10 cellular contexts compared by ENCODE assay signal in genomic region chr10:119333146-119333792, GRCh38.
A peak's percentile ranks its signal among the peaks of the same experiment; 100 is the strongest.
DNase-seq lines count a peak whose midpoint lies in the region; ATAC-seq and TF ChIP-seq lines count a peak whose summit lies in the region.
"Had no signal": no experiment of that assay in that cellular context is flagged by ENCODE, and none has a peak within 500 bp of the region (broad histone marks: within the 10 kb centered on the region; RNA-seq: fewer than 3 reads in every experiment).

No MANE protein-coding gene starts in this region.

- no peak overlapping the region for H3K9ac ChIP-seq in endodermal cell (ENCODE audit: extremely low read depth, low read length, poor library complexity, severe bottlenecking)

- no peaks in the 10 kb centered on the region for H3K36me3 ChIP-seq in endodermal cell (ENCODE audit: control insufficient read depth, insufficient read depth, low read length)
- H3K36me3 ChIP-seq: Peyer's patch had no signal

- H3K36me3 Mint-ChIP-seq in activated CD4-positive, alpha-beta T cell treated with anti-CD3 and anti-CD28 coated beads, Interleukin-2, amount 10 ng/mL, durations not matched to agents 24 days and 14 days (ENCODE audit: low read depth), result peaks cover 32% of the 10 kb centered on the region
- H3K36me3 Mint-ChIP-seq in endodermal cell (ENCODE audit: low read depth) (no peaks in the 10 kb centered on the region), Calu3 (ENCODE audit: insufficient read depth, unreplicated experiment) (no peaks in the 10 kb centered on the region)

- H3K4me1 ChIP-seq in endodermal cell (ENCODE audit: control insufficient read depth, insufficient read depth, low read length), result no peaks in the 10 kb centered on the region
- H3K4me1 ChIP-seq: Peyer's patch had no signal

- no peaks in the 10 kb centered on the region for H3K27me3 Mint-ChIP-seq in activated CD4-positive, alpha-beta T cell treated with anti-CD3 and anti-CD28 coated beads, Interleukin-2, amount 10 ng/mL, durations not matched to agents 24 days and 14 days
- H3K27me3 Mint-ChIP-seq in endodermal cell (ENCODE audit: insufficient read depth) (no peaks in the 10 kb centered on the region), Calu3 (ENCODE audit: unreplicated experiment) (no peaks in the 10 kb centered on the region)

- no peak overlapping the region for H3K4me3 ChIP-seq in endodermal cell (ENCODE audit: low read length)
- H3K4me3 ChIP-seq: coronary artery, Peyer's patch had no signal

- BruUV-seq in Calu3 (replicated peaks; lab: Mats Ljungman, UMichigan), result no TSS peak

- peak overlapping the region; percentile 57 for H3K27ac Mint-ChIP-seq in activated CD4-positive, alpha-beta T cell treated with anti-CD3 and anti-CD28 coated beads, Interleukin-2, amount 10 ng/mL, durations not matched to agents 24 days and 14 days
- no peak overlapping the region for H3K27ac Mint-ChIP-seq in endodermal cell
- no peak overlapping the region for H3K27ac Mint-ChIP-seq in Calu3 (ENCODE audit: unreplicated experiment)

- CTCF ChIA-PET in Calu3 (lab: Charles Lee), result interaction anchor here (0.6 kb wide), 1 partner anchor 134 kb away, joined by 3 read pairs; no protein-coding TSS in a partner anchor

- DNase-seq in LHCN-M2 (ENCODE audit: low read depth), result peak; percentile 42
- DNase-seq in activated CD4-positive, alpha-beta T cell treated with anti-CD3 and anti-CD28 coated beads, Interleukin-2, amount 10 ng/mL, durations not matched to agents 24 days and 14 days, result peak; percentile 75
- peak; percentile 71 for DNase-seq in endodermal cell
- DNase-seq in stimulated activated CD4-positive, alpha-beta T cell treated with anti-CD3 and anti-CD28 coated beads, TNF-alpha, amount 100 ng/mL, for 24 hours (ENCODE audit: low read depth in 3 of 3), result peak; percentile 29 to 60 (median 34)
- no peak for DNase-seq in NCI-H1092 (lab: John Stamatoyannopoulos, UW)
- no peak for DNase-seq in Calu3

- ATAC-seq in GM19397 (IDR thresholded peaks at IDR 0.05; ENCODE audit: unreplicated experiment), result no peak
- no peak for ATAC-seq in HG03439 (IDR thresholded peaks at IDR 0.05; ENCODE audit: unreplicated experiment)

- no peak overlapping the region for H3K27ac ChIP-seq in endodermal cell (ENCODE audit: low read depth, low read length)
- H3K27ac ChIP-seq: coronary artery, Peyer's patch had no signal

- no peaks in the 10 kb centered on the region for H3K27me3 ChIP-seq in endodermal cell (ENCODE audit: control insufficient read depth, insufficient read depth, low read length, poor library complexity, severe bottlenecking)
- H3K27me3 ChIP-seq: Peyer's patch had no signal

- no peaks in the 10 kb centered on the region for H3K9me3 Mint-ChIP-seq in activated CD4-positive, alpha-beta T cell treated with anti-CD3 and anti-CD28 coated beads, Interleukin-2, amount 10 ng/mL, durations not matched to agents 24 days and 14 days
- H3K9me3 Mint-ChIP-seq in endodermal cell (no peaks in the 10 kb centered on the region), Calu3 (ENCODE audit: low read depth, unreplicated experiment) (no peaks in the 10 kb centered on the region)

- H3K4me3 Mint-ChIP-seq in activated CD4-positive, alpha-beta T cell treated with anti-CD3 and anti-CD28 coated beads, Interleukin-2, amount 10 ng/mL, durations not matched to agents 24 days and 14 days, result no peak overlapping the region
- H3K4me3 Mint-ChIP-seq in endodermal cell, result no peak overlapping the region
- H3K4me3 Mint-ChIP-seq in Calu3 (ENCODE audit: low read depth, unreplicated experiment), result no peak overlapping the region

- peaks cover 18% of the 10 kb centered on the region for H3K4me1 Mint-ChIP-seq in activated CD4-positive, alpha-beta T cell treated with anti-CD3 and anti-CD28 coated beads, Interleukin-2, amount 10 ng/mL, durations not matched to agents 24 days and 14 days
- H3K4me1 Mint-ChIP-seq in endodermal cell, result peaks cover 16% of the 10 kb centered on the region
- no peaks in the 10 kb centered on the region for H3K4me1 Mint-ChIP-seq in Calu3 (ENCODE audit: low read depth, unreplicated experiment)

- intact Hi-C loops in activated CD4-positive, alpha-beta T cell treated with anti-CD3 and anti-CD28 coated beads, Interleukin-2, amount 10 ng/mL, durations not matched to agents 24 days and 14 days (cut with micrococcal nuclease), result loop anchor here (1.0 kb wide), 1 partner anchor 27 kb away; no protein-coding TSS in a partner anchor
- intact Hi-C loops in Calu3 (cut with micrococcal nuclease; ENCODE audit: unreplicated experiment), result no loop called here

- no peaks in the 10 kb centered on the region for H3K9me3 ChIP-seq in endodermal cell (ENCODE audit: control insufficient read depth, low read length)
- H3K9me3 ChIP-seq: Peyer's patch had no signal

- WGBS in endodermal cell (ENCODE audit: insufficient coverage in 1 of 2, insufficient read length in 1 of 2), 2 experiments, result 86 to 89% methylated on average over 7 to 8 of the region's 8 CpGs

- TF ChIP-seq CTCF in endodermal cell (conservative IDR thresholded peaks at IDR 0.05), result no peak
- no peak for TF ChIP-seq CTCF in Calu3 (IDR thresholded peaks at IDR 0.05; ENCODE audit: unreplicated experiment)

Comparison
In these comparisons a context has a peak if more than half of its experiments do, and no peak if none do; other contexts are left out.
1. DNase-seq: peak in LHCN-M2 (single experiment), activated CD4-positive, alpha-beta T cell treated with anti-CD3 and anti-CD28 coated beads, Interleukin-2, amount 10 ng/mL, durations not matched to agents 24 days and 14 days (single experiment), endodermal cell (single experiment) and stimulated activated CD4-positive, alpha-beta T cell treated with anti-CD3 and anti-CD28 coated beads, TNF-alpha, amount 100 ng/mL, for 24 hours (3 of 3); none in NCI-H1092 (single experiment) and Calu3 (single experiment).